In genomic region chr6:43339168-43339567, GRCh38 we compare ENCODE assay signal across 18 cellular contexts. TPM values are rescaled to one million over a fixed set of nuclear protein-coding genes. Genes with fewer than 3 reads are reported as not detected.
DNase-seq lines count a peak whose midpoint lies in the region; ATAC-seq and TF ChIP-seq lines count a peak whose summit lies in the region.
"Had no signal": no experiment of that assay in that cellular context is flagged by ENCODE, and none has a peak within 500 bp of the region (broad histone marks: within the 10 kb centered on the region; RNA-seq: fewer than 3 reads in every experiment).

No MANE protein-coding gene starts in this region.

- H3K9me3 Mint-ChIP-seq in activated naive CD4-positive, alpha-beta T cell treated with anti-CD3 and anti-CD28 coated beads for 36 hours, result no peaks in the 10 kb centered on the region
- H3K9me3 Mint-ChIP-seq in endodermal cell, result no peaks in the 10 kb centered on the region
- H3K9me3 Mint-ChIP-seq: neural progenitor cell, type B pancreatic cell had no signal

- ATAC-seq in GM18502 (IDR thresholded peaks at IDR 0.05; ENCODE audit: poor library complexity, unreplicated experiment) (peak; percentile 66), GM19467 (IDR thresholded peaks at IDR 0.05; ENCODE audit: unreplicated experiment) (peak; percentile 68), HG02938 (IDR thresholded peaks at IDR 0.05; ENCODE audit: unreplicated experiment) (peak; percentile 79), HG03565 (IDR thresholded peaks at IDR 0.05; ENCODE audit: unreplicated experiment) (peak; percentile 35)
- ATAC-seq: activated CD8-positive, alpha-beta memory T cell treated with anti-CD3 and anti-CD28 coated beads, Interleukin-2, amount 10 ng/mL, durations not matched to agents 7 days and 5 days; left lung had no signal

- no peak overlapping the region for H3K9ac ChIP-seq in endodermal cell (ENCODE audit: extremely low read depth, low read length, poor library complexity, severe bottlenecking)
- H3K9ac ChIP-seq: neural progenitor cell had no signal

- WGBS in adrenal gland, 4 donors, result 92 to 98% (median 95%) methylated on average over 3 to 4 of the region's 4 CpGs
- WGBS in endodermal cell (ENCODE audit: insufficient coverage in 1 of 2, insufficient read length in 1 of 2), 2 experiments, result 80 to 88% methylated on average over 1 to 4 of the region's 4 CpGs
- WGBS in transverse colon (ENCODE audit: low coverage in 1 of 2), 2 donors, result 85% methylated on average over 4 of the region's 4 CpGs; no CpG with 5 or more reads in 1 of the 2 donors

- no peak for DNase-seq in adrenal gland
- no peak for DNase-seq in activated naive CD4-positive, alpha-beta T cell treated with anti-CD3 and anti-CD28 coated beads for 36 hours
- DNase-seq in endodermal cell, result no peak
- DNase-seq in transverse colon, result no peak
- DNase-seq: activated CD8-positive, alpha-beta memory T cell treated with anti-CD3 and anti-CD28 coated beads, Interleukin-2, amount 10 ng/mL, durations not matched to agents 7 days and 5 days; anterior cingulate cortex; effector CD4-positive, alpha-beta T cell; left lung; T1000 had no signal

- H3K9me3 ChIP-seq in adrenal gland (replicated peaks in 1 of 3) (no peaks in the 10 kb centered on the region), endodermal cell (ENCODE audit: control insufficient read depth, low read length) (no peaks in the 10 kb centered on the region), transverse colon (no peaks in the 10 kb centered on the region)
- H3K9me3 ChIP-seq: left lung had no signal

- H3K27me3 Mint-ChIP-seq in activated naive CD4-positive, alpha-beta T cell treated with anti-CD3 and anti-CD28 coated beads for 36 hours (ENCODE audit: low read depth), result no peaks in the 10 kb centered on the region
- H3K27me3 Mint-ChIP-seq in endodermal cell (ENCODE audit: insufficient read depth), result no peaks in the 10 kb centered on the region
- H3K27me3 Mint-ChIP-seq: activated CD8-positive, alpha-beta memory T cell treated with anti-CD3 and anti-CD28 coated beads, Interleukin-2, amount 10 ng/mL, durations not matched to agents 7 days and 5 days; type B pancreatic cell had no signal

- TF ChIP-seq POLR2A in adrenal gland (IDR thresholded peaks at IDR 0.05) (no peak), transverse colon (IDR thresholded peaks at IDR 0.05) (no peak)

- intact Hi-C loops in adrenal gland (cut with DNase I) (loop anchor here in 1 of 2 donors (5.0 kb wide), 1 partner anchor 72 kb away; no protein-coding TSS in a partner anchor), transverse colon (cut with DNase I; ENCODE audit: low total_unique reads) (no loop called here)
- intact Hi-C loops in activated naive CD4-positive, alpha-beta T cell treated with anti-CD3 and anti-CD28 coated beads for 36 hours (cut with micrococcal nuclease), result no loop called here

- H3K4me3 ChIP-seq in adrenal gland (no peak overlapping the region), endodermal cell (ENCODE audit: low read length) (no peak overlapping the region), transverse colon (no peak overlapping the region)
- H3K4me3 ChIP-seq: left lung, neural progenitor cell had no signal

- H3K4me1 Mint-ChIP-seq in activated naive CD4-positive, alpha-beta T cell treated with anti-CD3 and anti-CD28 coated beads for 36 hours (ENCODE audit: low read depth), result peaks cover 7% of the 10 kb centered on the region
- peaks cover 23% of the 10 kb centered on the region for H3K4me1 Mint-ChIP-seq in endodermal cell
- H3K4me1 Mint-ChIP-seq: neural progenitor cell had no signal

- H3K36me3 ChIP-seq in adrenal gland (replicated peaks in 1 of 2), result peaks cover 0 to 57% of the 10 kb centered on the region in 2 donors
- peaks cover 64% of the 10 kb centered on the region for H3K36me3 ChIP-seq in endodermal cell (ENCODE audit: control insufficient read depth, insufficient read depth, low read length)
- peaks cover 0 to 42% (median 20%) of the 10 kb centered on the region in 4 donors for H3K36me3 ChIP-seq in transverse colon
- H3K36me3 ChIP-seq: neural progenitor cell had no signal

- no peak overlapping the region for H3K4me3 Mint-ChIP-seq in activated naive CD4-positive, alpha-beta T cell treated with anti-CD3 and anti-CD28 coated beads for 36 hours
- H3K4me3 Mint-ChIP-seq in endodermal cell, result no peak overlapping the region
- H3K4me3 Mint-ChIP-seq: activated CD8-positive, alpha-beta memory T cell treated with anti-CD3 and anti-CD28 coated beads, Interleukin-2, amount 10 ng/mL, durations not matched to agents 7 days and 5 days; neural progenitor cell; type B pancreatic cell had no signal

- in situ Hi-C loops in transverse colon (cut with MboI; ENCODE audit: low pct_ligation_motif_present in 1 of 4, low pct_unique_long_range_greater_than_20kb in 1 of 4, low sequenced_read_pairs in 3 of 4), result loop anchor here in 1 of 4 donors (10.0 kb wide), 1 partner anchor 74 kb away; no protein-coding TSS in a partner anchor

- TF ChIP-seq CTCF in adrenal gland (IDR thresholded peaks at IDR 0.05), result no peak
- TF ChIP-seq CTCF in endodermal cell (conservative IDR thresholded peaks at IDR 0.05), result no peak
- no peak for TF ChIP-seq CTCF in transverse colon (IDR thresholded peaks at IDR 0.05)

- H3K27me3 ChIP-seq in adrenal gland, result no peaks in the 10 kb centered on the region
- H3K27me3 ChIP-seq in endodermal cell (ENCODE audit: control insufficient read depth, insufficient read depth, low read length, poor library complexity, severe bottlenecking), result no peaks in the 10 kb centered on the region
- no peaks in the 10 kb centered on the region for H3K27me3 ChIP-seq in transverse colon
- H3K27me3 ChIP-seq: left lung, neural progenitor cell had no signal

- H3K4me1 ChIP-seq in adrenal gland (replicated peaks in 1 of 2), result no peaks in the 10 kb centered on the region
- no peaks in the 10 kb centered on the region for H3K4me1 ChIP-seq in endodermal cell (ENCODE audit: control insufficient read depth, insufficient read depth, low read length)
- H3K4me1 ChIP-seq in transverse colon, result peaks cover 0 to 23% (median 9%) of the 10 kb centered on the region in 4 donors
- H3K4me1 ChIP-seq: neural progenitor cell had no signal

- no peak for TF ChIP-seq EP300 in transverse colon (IDR thresholded peaks at IDR 0.05; ENCODE audit: low read depth)

- H3K27ac Mint-ChIP-seq in activated naive CD4-positive, alpha-beta T cell treated with anti-CD3 and anti-CD28 coated beads for 36 hours, result no peak overlapping the region
- H3K27ac Mint-ChIP-seq in endodermal cell, result no peak overlapping the region
- H3K27ac Mint-ChIP-seq: activated CD8-positive, alpha-beta memory T cell treated with anti-CD3 and anti-CD28 coated beads, Interleukin-2, amount 10 ng/mL, durations not matched to agents 7 days and 5 days; neural progenitor cell; type B pancreatic cell had no signal

- H3K27ac ChIP-seq in adrenal gland (no peak overlapping the region), endodermal cell (ENCODE audit: low read depth, low read length) (no peak overlapping the region), transverse colon (no peak overlapping the region)
- H3K27ac ChIP-seq: C4-2B, left lung, neural progenitor cell had no signal

- CTCF ChIA-PET in activated naive CD4-positive, alpha-beta T cell treated with anti-CD3 and anti-CD28 coated beads for 36 hours (lab: Charles Lee), result no interaction called here

- H3K36me3 Mint-ChIP-seq in activated naive CD4-positive, alpha-beta T cell treated with anti-CD3 and anti-CD28 coated beads for 36 hours (ENCODE audit: low read depth), result peaks cover 9% of the 10 kb centered on the region
- peaks cover 50% of the 10 kb centered on the region for H3K36me3 Mint-ChIP-seq in endodermal cell (ENCODE audit: low read depth)

RNA-seq across cellular contexts. Expression of gene ZNF318, which starts 30.3 kb away (rescaled TPM):
- total RNA-seq in adrenal gland (10 to 100 TPM; 12.0 to 19.3 (median 14.2) TPM), endodermal cell (10 to 100 TPM; 21.3 to 26.4 TPM), transverse colon (10 to 100 TPM; 13.0 to 17.5 (median 15.4) TPM)
- polyA plus RNA-seq in adrenal gland, result 10 to 100 TPM in 1 of 3 donors, 1 to 10 TPM in 2; 5.9 to 13.8 (median 9.2) TPM
- total RNA-seq in activated naive CD4-positive, alpha-beta T cell treated with anti-CD3 and anti-CD28 coated beads for 36 hours, result 1 to 10 TPM; 9.3 to 9.9 TPM
- polyA plus RNA-seq in endodermal cell (2013, experiment 1 of 2), result 19.0 TPM
- 18.9 TPM for polyA plus RNA-seq in endodermal cell (2013, experiment 2 of 2)

RNA-seq across cellular contexts. Expression of gene CRIP3, which starts 30.5 kb away (rescaled TPM):
- total RNA-seq in adrenal gland (1 to 10 TPM in 2 of 8 donors, not detected in 6; 1.5 TPM), endodermal cell (10 to 100 TPM; 13.4 to 19.3 TPM), transverse colon (1 to 10 TPM in 1 of 4 donors, under 1 TPM in 1, not detected in 2; 0.82 to 1.4 TPM)
- polyA plus RNA-seq in adrenal gland, result 1 to 10 TPM in 2 of 3 donors, under 1 TPM in 1; 0.44 to 8.9 (median 2.5) TPM
- total RNA-seq in activated naive CD4-positive, alpha-beta T cell treated with anti-CD3 and anti-CD28 coated beads for 36 hours, result 1 to 10 TPM; 2.9 to 3.1 TPM
- 8.9 TPM for polyA plus RNA-seq in endodermal cell (2013, experiment 1 of 2)
- 8.4 TPM for polyA plus RNA-seq in endodermal cell (2013, experiment 2 of 2)
- total RNA-seq: glomerular endothelial cell had no signal

RNA-seq across cellular contexts. Expression of gene SLC22A7, which starts 41.1 kb away (rescaled TPM):
- total RNA-seq in adrenal gland (under 1 TPM in 1 of 8 donors, not detected in 7; 0.14 TPM), endodermal cell (not detected), transverse colon (not detected)
- not detected for polyA plus RNA-seq in adrenal gland
- not detected for total RNA-seq in activated naive CD4-positive, alpha-beta T cell treated with anti-CD3 and anti-CD28 coated beads for 36 hours
- not detected for polyA plus RNA-seq in endodermal cell (2013, experiment 1 of 2)
- polyA plus RNA-seq in endodermal cell (2013, experiment 2 of 2), result not detected
- total RNA-seq: activated CD8-positive, alpha-beta memory T cell treated with anti-CD3 and anti-CD28 coated beads, Interleukin-2, amount 10 ng/mL, durations not matched to agents 7 days and 5 days; glomerular endothelial cell; left lung; skeletal muscle tissue had no signal
